8 cellular contexts compared by ENCODE assay signal in the genomic region with DNA sequence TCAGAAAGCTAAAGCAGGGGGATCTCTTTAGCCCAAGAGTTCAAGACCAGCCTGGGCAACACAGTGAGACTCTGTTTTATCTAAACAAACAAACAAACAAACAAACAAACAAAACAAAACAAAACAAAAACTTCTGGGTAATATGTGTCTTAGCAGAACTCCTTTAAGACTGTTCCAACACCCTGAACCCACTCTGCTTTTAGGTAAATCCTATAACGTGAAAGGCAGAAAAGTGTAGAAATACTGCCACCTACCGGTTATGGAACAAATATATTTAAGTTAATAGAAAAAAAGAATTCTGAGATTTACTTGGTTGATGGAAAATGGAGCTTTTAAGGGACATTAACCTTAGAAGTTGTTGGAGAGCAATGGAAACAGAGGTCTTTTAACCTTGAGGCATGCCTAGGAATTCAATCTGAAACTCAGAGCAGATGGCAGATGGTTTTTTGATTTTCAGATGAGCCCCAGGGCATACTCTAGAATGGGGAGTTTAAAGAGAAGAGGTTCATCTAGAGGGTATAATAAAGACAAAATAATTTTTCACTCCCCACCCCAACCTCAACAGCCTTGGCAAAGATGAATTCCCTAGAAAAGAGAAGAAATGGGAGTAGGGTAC. TPM values are rescaled to one million over a fixed set of nuclear protein-coding genes. Genes with fewer than 3 reads are reported as not detected.
DNase-seq lines count a peak whose midpoint lies in the region; ATAC-seq and TF ChIP-seq lines count a peak whose summit lies in the region.

No MANE protein-coding gene starts in this region.

- H4K91ac ChIP-seq in H9 (ENCODE audit: insufficient read length, low read depth, low read length) = no peak overlapping the region

- no peak overlapping the region for H2BK15ac ChIP-seq in H9 (ENCODE audit: low read depth, low read length)

- H3K9me3 ChIP-seq in H9 (ENCODE audit: control insufficient read depth, low read depth, low read length) (no peaks in the 10 kb centered on the region), suprapubic skin (no peaks in the 10 kb centered on the region), WERI-Rb-1 (ENCODE audit: severe bottlenecking) (no peaks in the 10 kb centered on the region)

- no peak overlapping the region for H3K4ac ChIP-seq in H9 (ENCODE audit: low read depth, low read length)

- no peaks in the 10 kb centered on the region for H3K23me2 ChIP-seq in H9 (ENCODE audit: insufficient read length, low read depth, low read length, poor library complexity, severe bottlenecking)

- H4K5ac ChIP-seq in H9 (ENCODE audit: insufficient read length, low read depth, low read length) = no peak overlapping the region

- H3K9me3 Mint-ChIP-seq in H9 = peaks cover 11 to 20% of the 10 kb centered on the region in 2 experiments
- no peaks in the 10 kb centered on the region for H3K9me3 Mint-ChIP-seq in immature natural killer cell

- no peaks in the 10 kb centered on the region for H3K36me3 ChIP-seq in suprapubic skin
- no peaks in the 10 kb centered on the region for H3K36me3 ChIP-seq in WERI-Rb-1

- H2AK5ac ChIP-seq in H9 (ENCODE audit: insufficient read length, low read length) = no peak overlapping the region

- H3K36me3 Mint-ChIP-seq in H9 (ENCODE audit: insufficient read depth in 1 of 3, low read depth in 3 of 3) (peaks cover 8 to 10% (median 8%) of the 10 kb centered on the region in 3 experiments; a peak in 6 of 7 replicates), immature natural killer cell (no peaks in the 10 kb centered on the region)

- no peak overlapping the region for H3K18ac ChIP-seq in H9 (ENCODE audit: insufficient read length, low read depth, low read length)

- H2BK12ac ChIP-seq in H9 (ENCODE audit: insufficient read length, low read depth, low read length) = no peak overlapping the region

- no peak for TF ChIP-seq EP300 in suprapubic skin (IDR thresholded peaks at IDR 0.05)

- H3K23ac ChIP-seq in H9 (ENCODE audit: insufficient read length, low read depth, low read length) = no peak overlapping the region

- H3K27me3 Mint-ChIP-seq in H9 (ENCODE audit: low read depth) (no peaks in the 10 kb centered on the region; the same call in 1 of the 2 replicates), immature natural killer cell (ENCODE audit: low read depth in 3 of 3) (peaks cover 0 to 3% (median 0%) of the 10 kb centered on the region in 3 donors)

- ATAC-seq in HG02852 (IDR thresholded peaks at IDR 0.05; ENCODE audit: unreplicated experiment) = no peak

- H3K9ac ChIP-seq in H9 (ENCODE audit: extremely low read depth, insufficient read length, low read length) = no peak overlapping the region

- no peak overlapping the region for H3T11ph ChIP-seq in H9 (ENCODE audit: low read length)

- H3K4me1 Mint-ChIP-seq in H9 (peaks cover 17 to 18% of the 10 kb centered on the region in 2 experiments), immature natural killer cell (no peaks in the 10 kb centered on the region)

- no peak overlapping the region for H2AFZ ChIP-seq in H9 (ENCODE audit: low read length)

- peak overlapping the region in 1 of 3 experiments; percentile 0; a peak in 1 of 7 replicates for H3K27ac Mint-ChIP-seq in H9
- H3K27ac Mint-ChIP-seq in immature natural killer cell = no peak overlapping the region

- H3K79me1 ChIP-seq in H9 (ENCODE audit: insufficient read depth, low read depth, low read length, poor library complexity, severe bottlenecking) = no peaks in the 10 kb centered on the region

- H3K4me3 ChIP-seq in suprapubic skin (no peak overlapping the region), WERI-Rb-1 (ENCODE audit: low read depth, low read length) (no peak overlapping the region)

- H2BK120ac ChIP-seq in H9 (ENCODE audit: low read depth, low read length, poor library complexity, severe bottlenecking) = no peak overlapping the region

- H2BK20ac ChIP-seq in H9 (ENCODE audit: low read depth, low read length, poor library complexity, severe bottlenecking) = no peak overlapping the region

- no peak overlapping the region for H3K56ac ChIP-seq in H9 (ENCODE audit: insufficient read length, low read depth, low read length)

- H3K27ac ChIP-seq in C4-2B (no peak overlapping the region), H9 (ENCODE audit: insufficient read length, low read depth, low read length) (no peak overlapping the region), suprapubic skin (no peak overlapping the region), WERI-Rb-1 (no peak overlapping the region)

- no peak overlapping the region for H4K8ac ChIP-seq in H9 (replicated peaks; ENCODE audit: insufficient read length, low read depth, low read length)

- H3K4me3 Mint-ChIP-seq in H9 (no peak overlapping the region), immature natural killer cell (no peak overlapping the region)

- no peaks in the 10 kb centered on the region for H4K20me1 ChIP-seq in H9 (ENCODE audit: control insufficient read depth, insufficient read depth, insufficient read length)

- no peak overlapping the region for H2BK5ac ChIP-seq in H9 (ENCODE audit: insufficient read length, low read length)

- TF ChIP-seq POLR2A in suprapubic skin (IDR thresholded peaks at IDR 0.05) = no peak

- H3K4me2 ChIP-seq in H9 (ENCODE audit: insufficient read depth, insufficient read length, low read length) = no peak overlapping the region

- no peaks in the 10 kb centered on the region for H3K27me3 ChIP-seq in H9 (ENCODE audit: insufficient read depth, low read length)
- H3K27me3 ChIP-seq in suprapubic skin = no peaks in the 10 kb centered on the region
- H3K27me3 ChIP-seq in WERI-Rb-1 (ENCODE audit: insufficient read depth, low read depth, severe bottlenecking) = no peaks in the 10 kb centered on the region

- H3K4me1 ChIP-seq in H9 (ENCODE audit: insufficient read depth, low read length) (no peaks in the 10 kb centered on the region), suprapubic skin (no peaks in the 10 kb centered on the region)

- WGBS in H9 (ENCODE audit: extremely low coverage, insufficient read length, low lambda C conversion rate) = no CpG with 5 or more reads among the region's 2 CpGs
- 0% methylated on average over 2 of the region's 2 CpGs for WGBS in suprapubic skin

- DNase-seq in H9 (no peak), NCI-H345 (lab: John Stamatoyannopoulos, UW) (peak; percentile 75), astrocyte of the hippocampus (ENCODE audit: low read depth, low spot score) (peak; percentile 67), immature natural killer cell (peak; percentile 27 to 47 (median 43)), suprapubic skin (ENCODE audit: low spot score in 2 of 2) (no peak), WERI-Rb-1 (no peak)

- TF ChIP-seq CTCF in C4-2B (conservative IDR thresholded peaks at IDR 0.05) (peak; percentile 26), H9 (conservative IDR thresholded peaks at IDR 0.05) (peak; percentile 82), suprapubic skin (IDR thresholded peaks at IDR 0.05) (peak; percentile 14 to 30), WERI-Rb-1 (IDR thresholded peaks at IDR 0.05; ENCODE audit: low read depth, low read length) (no peak)

- H3K79me2 ChIP-seq in H9 (ENCODE audit: insufficient read depth, low read length) = no peaks in the 10 kb centered on the region

- no peak overlapping the region for H3K14ac ChIP-seq in H9 (ENCODE audit: insufficient read depth, low read length)

RNA-seq across cellular contexts. Expression of a gene that starts 38.5 kb away (rescaled TPM):
- total RNA-seq in H9 (2021) = 78.5 and 80.5 TPM in 2 replicates
- 10 to 100 TPM; 54.5 to 73.0 (median 54.6) TPM for polyA plus RNA-seq in immature natural killer cell
- 100 to 1,000 TPM; 159 to 173 (median 167) TPM for total RNA-seq in suprapubic skin

Comparison
In these comparisons a context has a peak if more than half of its experiments do, and no peak if none do; other contexts are left out.
1. DNase-seq: peak in NCI-H345 (single experiment), astrocyte of the hippocampus (single experiment) and immature natural killer cell (3 of 3); none in H9 (single experiment), suprapubic skin (0 of 2) and WERI-Rb-1 (single experiment).